8 cellular contexts compared by ENCODE assay signal in the genomic region with DNA sequence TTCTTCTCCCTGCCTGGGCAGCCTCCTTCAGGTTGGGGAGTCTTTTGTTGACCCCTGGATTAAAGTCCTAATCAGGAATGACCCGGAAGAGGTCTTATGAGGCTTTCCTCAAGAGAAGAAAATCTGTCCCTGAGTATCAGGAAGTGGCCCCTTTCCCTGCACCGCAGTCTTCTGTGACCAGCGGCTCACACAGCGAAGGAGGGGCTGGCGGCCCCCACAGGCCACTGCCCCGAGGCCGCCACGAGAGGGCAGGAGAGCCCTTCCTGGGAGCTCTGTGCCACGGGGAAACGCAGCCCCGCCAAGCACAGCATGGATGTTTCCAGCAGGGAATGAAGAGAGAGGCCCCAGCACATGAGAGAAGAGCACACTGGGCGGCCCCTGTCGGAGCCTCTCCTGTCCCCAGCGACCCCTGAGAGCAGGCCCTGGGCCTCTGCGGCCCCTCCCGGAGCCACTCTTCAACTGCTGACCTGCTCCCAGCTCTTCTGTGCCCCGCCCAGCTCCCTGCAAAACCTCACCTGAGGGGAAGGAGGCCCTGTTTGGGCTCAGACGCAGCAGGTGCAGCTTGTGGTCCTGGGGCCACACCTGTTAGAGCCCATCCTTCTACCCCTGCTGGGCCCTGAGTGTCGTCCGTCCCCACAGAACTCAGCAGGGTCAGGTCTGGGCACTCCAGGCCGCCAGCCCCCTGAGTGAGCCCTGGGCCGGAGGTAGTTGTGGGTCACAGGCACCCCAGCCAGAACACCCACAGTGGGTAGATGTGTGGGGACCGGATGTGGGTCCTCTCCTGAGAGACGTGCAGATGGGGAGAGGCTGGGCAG. TPM values are rescaled to one million over a fixed set of nuclear protein-coding genes. Genes with fewer than 3 reads are reported as not detected.
DNase-seq lines count a peak whose midpoint lies in the region; ATAC-seq and TF ChIP-seq lines count a peak whose summit lies in the region.

No MANE protein-coding gene starts in this region.

- WGBS in right lobe of liver (ENCODE audit: insufficient coverage, low coverage, low lambda C conversion rate, missing lambda C conversion rate) = 60% methylated on average over 1 of the region's 24 CpGs

- H3K36me3 ChIP-seq in BJ (ENCODE audit: control insufficient read depth, insufficient read depth, low read length) (peaks cover 2% of the 10 kb centered on the region; the same call in 1 of the 2 replicates), colonic mucosa (no peaks in the 10 kb centered on the region), right lobe of liver (no peaks in the 10 kb centered on the region)

- TF ChIP-seq POLR2A in right lobe of liver (IDR thresholded peaks at IDR 0.05) = no peak

- intact Hi-C loops in colonic mucosa (cut with DNase I) = loop anchor here (1.0 kb wide), 1 partner anchor 147 kb away; no protein-coding TSS in a partner anchor
- intact Hi-C loops in right lobe of liver (cut with DNase I) = loop anchor here in 1 of 2 donors (5.0 kb wide), 2 partner anchors 135 to 150 kb away; no protein-coding TSS in a partner anchor

- H3K4me3 Mint-ChIP-seq in HFFc6 = no peak overlapping the region

- H3K27ac ChIP-seq in colonic mucosa (peak overlapping the region; percentile 72), right lobe of liver (peak overlapping the region; percentile 62 to 91 (median 80))

- H3K9me3 ChIP-seq in colonic mucosa (no peaks in the 10 kb centered on the region), right lobe of liver (no peaks in the 10 kb centered on the region)

- H3K27me3 Mint-ChIP-seq in HFFc6 (ENCODE audit: insufficient read depth) = peaks cover 11% of the 10 kb centered on the region

- CTCF ChIA-PET in BJ (lab: Yijun Ruan, JAX) = interaction anchor here (0.7 to 8.0 kb wide), 19 partner anchors 14 to 577 kb away, joined by 3 to 138 read pairs (median 4); no protein-coding TSS in a partner anchor

- H3K9ac ChIP-seq in colonic mucosa (ENCODE audit: low read depth in 2 of 2, low read length in 2 of 2) = peak overlapping the region; percentile 58 to 80

- H3K4me1 ChIP-seq in colonic mucosa = peaks cover 15% of the 10 kb centered on the region
- peaks cover 0 to 10% (median 5%) of the 10 kb centered on the region in 4 donors for H3K4me1 ChIP-seq in right lobe of liver

- H3K4me3 ChIP-seq in BJ (ENCODE audit: low read depth, low read length) (no peak overlapping the region), colonic mucosa (no peak overlapping the region), right lobe of liver (no peak overlapping the region)

- H3K9me3 Mint-ChIP-seq in HFFc6 = peaks cover 7% of the 10 kb centered on the region; the same call in 1 of the 2 replicates

- H3K4me1 Mint-ChIP-seq in HFFc6 (ENCODE audit: low read depth) = peaks cover 79% of the 10 kb centered on the region

- H3K36me3 Mint-ChIP-seq in HFFc6 (ENCODE audit: low read depth) = peaks cover 20% of the 10 kb centered on the region

- H3K27me3 ChIP-seq in BJ (ENCODE audit: control insufficient read depth, insufficient read depth, low read length) (no peaks in the 10 kb centered on the region), colonic mucosa (no peaks in the 10 kb centered on the region), right lobe of liver (no peaks in the 10 kb centered on the region)

- ATAC-seq in right lobe of liver = peak; percentile 80 to 83 (median 82)
- no peak for ATAC-seq in HG02938 (IDR thresholded peaks at IDR 0.05; ENCODE audit: unreplicated experiment)

- POLR2A ChIA-PET in BJ (lab: Charles Lee) = no interaction called here

- TF ChIP-seq CTCF in BJ (IDR thresholded peaks at IDR 0.05; ENCODE audit: insufficient read depth, low read depth, low read length) (peak; percentile 99), HFFc6 (IDR thresholded peaks at IDR 0.05) (peak; percentile 97), colonic mucosa (IDR thresholded peaks at IDR 0.05) (peak; percentile 91), right lobe of liver (IDR thresholded peaks at IDR 0.05) (peak; percentile 99)

- DNase-seq in BJ (ENCODE audit: low read depth) = no peak
- peak; percentile 76 for DNase-seq in HFFc6
- DNase-seq in NCI-H69 (lab: John Stamatoyannopoulos, UW) = peak; percentile 94
- DNase-seq in activated CD4-positive, alpha-beta T cell treated with anti-CD3 and anti-CD28 coated beads, Interleukin-2, amount 50 U/mL, for 4 hours = peak; percentile 68 to 70
- peak; percentile 74 for DNase-seq in colonic mucosa
- peak; percentile 83 to 87 (median 83) for DNase-seq in right lobe of liver
- DNase-seq in stimulated activated CD4-positive, alpha-beta T cell treated with anti-CD3 and anti-CD28 coated beads, Interleukin-4, amount 100 ng/mL, for 1 hour = peak; percentile 78

- peak overlapping the region; percentile 92 for H3K27ac Mint-ChIP-seq in HFFc6

RNA-seq across cellular contexts. Expression of a gene that starts 4.9 kb away (rescaled TPM):
- 27.0 and 38.5 TPM in 2 replicates for polyA plus RNA-seq in BJ (2011; rRNA removed)
- 16.1 and 17.6 TPM in 2 replicates for polyA minus RNA-seq in BJ (2011; rRNA and poly(A)+ RNA removed)
- total RNA-seq in HFFc6 (2021; fragmentation: NEBNext Ultra II Directional; extraction: Animal tissue kit (Norgen Biotek cat#: 25700)) = 100 to 1,000 TPM in 1 of 6 experiments, 10 to 100 TPM in 5; 78.2 to 112 (median 80.3) TPM
- total RNA-seq in colonic mucosa = 10 to 100 TPM; 23.8 to 31.6 TPM
- total RNA-seq in right lobe of liver = 10 to 100 TPM; 10.5 to 22.0 (median 13.7) TPM
